Comparison of ENCODE assay signal across 18 cellular contexts in the genomic region with DNA sequence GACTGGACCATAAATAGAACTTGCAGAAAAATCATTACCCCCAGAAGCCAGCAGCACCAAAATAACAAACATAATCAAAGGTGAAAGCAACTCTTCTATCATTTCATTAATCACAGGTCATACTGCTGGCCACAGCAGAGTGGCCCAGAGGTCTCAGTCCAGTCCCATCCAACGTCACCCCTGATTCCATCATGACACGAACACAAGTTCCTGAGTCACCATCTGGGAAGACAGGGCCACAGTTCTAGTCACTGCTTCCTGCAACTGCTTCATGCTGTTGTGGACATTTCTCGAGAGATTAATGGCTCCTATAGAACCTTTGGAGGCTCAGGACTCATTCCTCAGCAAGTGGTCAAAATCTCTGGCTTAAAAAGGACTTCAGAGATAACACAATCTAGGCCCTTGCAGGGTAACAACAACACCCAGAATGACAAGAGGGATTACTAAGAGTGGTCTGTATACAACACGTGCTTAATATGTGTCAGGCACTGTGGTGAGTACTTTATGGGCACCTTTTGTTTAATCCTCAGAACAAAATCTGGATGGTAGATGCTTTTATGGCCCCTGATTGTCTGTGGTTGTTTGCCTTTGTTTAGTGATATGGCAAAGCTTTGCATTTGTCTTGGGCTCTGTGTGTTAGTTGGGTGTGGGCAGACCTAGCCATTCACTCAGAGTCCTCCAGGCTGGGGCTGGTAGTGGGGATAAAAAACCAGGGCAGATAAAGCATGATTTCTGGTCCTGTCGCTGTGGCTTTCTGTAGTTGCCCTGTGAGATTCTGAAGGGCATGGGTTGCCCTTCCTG.
"Had no signal": no experiment of that assay in that cellular context is flagged by ENCODE, and none has a peak within 500 bp of the region (broad histone marks: within the 10 kb centered on the region; RNA-seq: fewer than 3 reads in every experiment).

No MANE protein-coding gene starts in this region.

- H3K27me3 Mint-ChIP-seq: activated B cell treated with CpG ODN at 0.5 μM for 24 hours; activated CD8-positive, alpha-beta T cell treated with anti-CD3 and anti-CD28 coated beads for 36 hours; activated naive CD8-positive, alpha-beta T cell treated with anti-CD3 and anti-CD28 coated beads, Interleukin-2, amount 50 U/mL, for 24 hours; stimulated activated naive CD8-positive, alpha-beta T cell treated with anti-CD3 and anti-CD28 coated beads, Interleukin-15, Interleukin-2, amounts not matched to agents 100 ng/mL and 50 ng/mL, for 24 hours had no signal

- H3K4me3 ChIP-seq: dorsolateral prefrontal cortex, prostate gland, upper lobe of right lung had no signal

- H3K4me1 Mint-ChIP-seq: memory B cell had no signal

- H3K9me3 Mint-ChIP-seq: activated B cell treated with CpG ODN at 0.5 μM for 24 hours; activated CD8-positive, alpha-beta T cell treated with anti-CD3 and anti-CD28 coated beads for 36 hours; activated naive CD8-positive, alpha-beta T cell treated with anti-CD3 and anti-CD28 coated beads, Interleukin-2, amount 50 U/mL, for 24 hours; activated T-helper 1 cell treated with anti-CD3 and anti-CD28 coated beads, Interleukin-12 subunit alpha, Interleukin-12 subunit beta, Interleukin-2, Interleukin-4 antibody, amounts not matched to agents 30 ng/mL and 10 ng/mL and 1 ng/mL, durations not matched to agents 14 hours and 24 hours and 36 hours; memory B cell; nephron; stimulated activated naive CD8-positive, alpha-beta T cell treated with anti-CD3 and anti-CD28 coated beads, Interleukin-15, Interleukin-2, amounts not matched to agents 100 ng/mL and 50 ng/mL, for 24 hours; T-helper 2 cell treated with Interferon-gamma antibody and Interleukin-4, amounts not matched to agents 5 μg/mL and 100 μg/mL, for 36 hours had no signal

- ATAC-seq: activated CD8-positive, alpha-beta T cell treated with anti-CD3 and anti-CD28 coated beads for 36 hours; activated naive CD8-positive, alpha-beta T cell treated with anti-CD3 and anti-CD28 coated beads, Interleukin-2, amount 50 U/mL, for 24 hours; esophagus mucosa; left ventricle myocardium superior; right cardiac atrium; upper lobe of right lung had no signal

- H3K36me3 ChIP-seq: prostate gland, upper lobe of right lung had no signal

- H3K9me3 ChIP-seq: prostate gland, upper lobe of right lung had no signal

- H3K27ac ChIP-seq: prostate gland, upper lobe of right lung had no signal

- H3K4me3 Mint-ChIP-seq: activated B cell treated with CpG ODN at 0.5 μM for 24 hours; activated CD8-positive, alpha-beta T cell treated with anti-CD3 and anti-CD28 coated beads for 36 hours; activated naive CD8-positive, alpha-beta T cell treated with anti-CD3 and anti-CD28 coated beads, Interleukin-2, amount 50 U/mL, for 24 hours; activated T-helper 1 cell treated with anti-CD3 and anti-CD28 coated beads, Interleukin-12 subunit alpha, Interleukin-12 subunit beta, Interleukin-2, Interleukin-4 antibody, amounts not matched to agents 30 ng/mL and 10 ng/mL and 1 ng/mL, durations not matched to agents 14 hours and 24 hours and 36 hours; memory B cell; nephron; stimulated activated naive CD8-positive, alpha-beta T cell treated with anti-CD3 and anti-CD28 coated beads, Interleukin-15, Interleukin-2, amounts not matched to agents 100 ng/mL and 50 ng/mL, for 24 hours; T-helper 2 cell treated with Interferon-gamma antibody and Interleukin-4, amounts not matched to agents 5 μg/mL and 100 μg/mL, for 36 hours had no signal

- H3K27ac Mint-ChIP-seq: activated B cell treated with CpG ODN at 0.5 μM for 24 hours; activated CD8-positive, alpha-beta T cell treated with anti-CD3 and anti-CD28 coated beads for 36 hours; activated naive CD8-positive, alpha-beta T cell treated with anti-CD3 and anti-CD28 coated beads, Interleukin-2, amount 50 U/mL, for 24 hours; activated T-helper 1 cell treated with anti-CD3 and anti-CD28 coated beads, Interleukin-12 subunit alpha, Interleukin-12 subunit beta, Interleukin-2, Interleukin-4 antibody, amounts not matched to agents 30 ng/mL and 10 ng/mL and 1 ng/mL, durations not matched to agents 14 hours and 24 hours and 36 hours; memory B cell; stimulated activated naive CD8-positive, alpha-beta T cell treated with anti-CD3 and anti-CD28 coated beads, Interleukin-15, Interleukin-2, amounts not matched to agents 100 ng/mL and 50 ng/mL, for 24 hours; T-helper 2 cell treated with Interferon-gamma antibody and Interleukin-4, amounts not matched to agents 5 μg/mL and 100 μg/mL, for 36 hours had no signal

- H3K4me1 ChIP-seq: prostate gland, upper lobe of right lung had no signal

- DNase-seq: activated B cell treated with CpG ODN at 0.5 μM for 24 hours; activated CD4-positive, alpha-beta T cell treated with anti-CD3 and anti-CD28 coated beads for 48 hours; activated CD8-positive, alpha-beta T cell treated with anti-CD3 and anti-CD28 coated beads for 36 hours; activated naive CD4-positive, alpha-beta T cell; activated naive CD8-positive, alpha-beta T cell treated with anti-CD3 and anti-CD28 coated beads, Interleukin-2, amount 50 U/mL, for 24 hours; left ventricle myocardium superior; occipital lobe; right cardiac atrium; SW 1271; upper lobe of right lung had no signal
